In genomic region chr5:147290261-147290660, GRCh38 we compare ENCODE assay signal across 21 cellular contexts. TPM values are rescaled to one million over a fixed set of nuclear protein-coding genes. Genes with fewer than 3 reads are reported as not detected.
DNase-seq lines count a peak whose midpoint lies in the region; ATAC-seq and TF ChIP-seq lines count a peak whose summit lies in the region.
"Had no signal": no experiment of that assay in that cellular context is flagged by ENCODE, and none has a peak within 500 bp of the region (broad histone marks: within the 10 kb centered on the region; RNA-seq: fewer than 3 reads in every experiment).

No MANE protein-coding gene starts in this region.

- peak overlapping the region in 3 of 12 donors; percentile 30 to 50 (median 38) for H3K27ac ChIP-seq in heart left ventricle
- H3K27ac ChIP-seq in thyroid gland: peak overlapping the region; percentile 15 to 82 (median 34)
- H3K27ac ChIP-seq: GM23248, WERI-Rb-1 had no signal

- H3K27me3 ChIP-seq in heart left ventricle (no peaks in the 10 kb centered on the region), thyroid gland (no peaks in the 10 kb centered on the region)

- H3K4me3 ChIP-seq in heart left ventricle (no peak overlapping the region), thyroid gland (replicated peaks in 1 of 3) (no peak overlapping the region)
- H3K4me3 ChIP-seq: GM23248 had no signal

- ATAC-seq in heart left ventricle: peak; percentile 91 to 99 (median 98)
- no peak for ATAC-seq in GM21723 (IDR thresholded peaks at IDR 0.05; ENCODE audit: unreplicated experiment)
- ATAC-seq: HepG2, natural killer cell had no signal

- WGBS in heart left ventricle, 4 donors: 30 to 51% (median 34%) methylated on average over 2 of the region's 2 CpGs
- 32 to 42% methylated on average over 2 of the region's 2 CpGs for WGBS in thyroid gland, 2 donors

- H3K9me3 ChIP-seq in heart left ventricle (peaks cover 0 to 8% (median 0%) of the 10 kb centered on the region in 12 donors), thyroid gland (no peaks in the 10 kb centered on the region)

- no peak for TF ChIP-seq POLR2A in heart left ventricle (IDR thresholded peaks at IDR 0.05)
- TF ChIP-seq POLR2A in thyroid gland (IDR thresholded peaks at IDR 0.05): no peak

- H3K4me1 ChIP-seq in heart left ventricle (peaks cover 0 to 12% (median 0%) of the 10 kb centered on the region in 12 donors), thyroid gland (peaks cover 8 to 13% of the 10 kb centered on the region in 2 donors)

- intact Hi-C loops in heart left ventricle (cut with DNase I): no loop called here
- intact Hi-C loops in thyroid gland (cut with DNase I): no loop called here

- no peak for TF ChIP-seq CTCF in heart left ventricle (IDR thresholded peaks at IDR 0.05)
- no peak for TF ChIP-seq CTCF in thyroid gland (IDR thresholded peaks at IDR 0.05)

- DNase-seq in NCI-H1417 (lab: John Stamatoyannopoulos, UW): peak in 2 of 3 experiments; percentile 16 to 24
- DNase-seq in NCI-H1417 treated with DMSO at 0.1 percent for 48 hours (lab: John Stamatoyannopoulos, UW): no peak
- DNase-seq in NCI-H2196 treated with DMSO at 0.1 percent for 48 hours (lab: John Stamatoyannopoulos, UW; ENCODE audit: unreplicated experiment): peak; percentile 71
- peak in 3 of 5 donors; percentile 14 to 68 (median 61) for DNase-seq in heart left ventricle
- DNase-seq in thyroid gland: peak; percentile 67 to 86
- DNase-seq in NAMALWA (ENCODE audit: low spot score): no peak
- DNase-seq in NCI-H2171 treated with DMSO at 0.1 percent for 48 hours (lab: John Stamatoyannopoulos, UW): no peak
- DNase-seq: activated CD4-positive, alpha-beta memory T cell treated with anti-CD3 and anti-CD28 coated beads for 36 hours; activated naive CD4-positive, alpha-beta T cell treated with anti-CD3 and anti-CD28 coated beads for 36 hours; activated T-cell treated with anti-CD3 and anti-CD28 coated beads, Interleukin-2, amount 50 U/mL, for 24 hours; anterior cingulate cortex; cerebellar nuclear complex; DMS 273 treated with DMSO at 0.1 percent for 48 hours; effector CD8-positive, alpha-beta T cell; GM23248; mesenchymal stem cell; natural killer cell; NCI-H2107; WERI-Rb-1 had no signal

- no peaks in the 10 kb centered on the region for H3K36me3 ChIP-seq in heart left ventricle
- H3K36me3 ChIP-seq in thyroid gland: no peaks in the 10 kb centered on the region
- H3K36me3 ChIP-seq: WERI-Rb-1 had no signal

RNA-seq across cellular contexts. Expression of gene STK32A, which starts 55.4 kb away (rescaled TPM):
- total RNA-seq in heart left ventricle (1 to 10 TPM in 3 of 9 donors, under 1 TPM in 6; 0.16 to 1.4 (median 0.35) TPM), thyroid gland (10 to 100 TPM in 2 of 4 donors, 1 to 10 TPM in 2; 2.5 to 15.3 (median 9.4) TPM)
- under 1 TPM; 0.15 to 0.30 TPM for polyA plus RNA-seq in heart left ventricle
- total RNA-seq: activated CD4-positive, alpha-beta memory T cell treated with anti-CD3 and anti-CD28 coated beads for 36 hours; activated naive CD4-positive, alpha-beta T cell treated with anti-CD3 and anti-CD28 coated beads for 36 hours; HepG2; natural killer cell had no signal
- polyA plus RNA-seq: HepG2 had no signal

Comparison
In these comparisons a context has a peak if more than half of its experiments do, and no peak if none do; other contexts are left out.
1. DNase-seq: peak in NCI-H1417 (2 of 3), NCI-H2196 treated with DMSO at 0.1 percent for 48 hours (single experiment), heart left ventricle (3 of 5) and thyroid gland (2 of 2); none in NCI-H1417 treated with DMSO at 0.1 percent for 48 hours (single experiment), NAMALWA (single experiment) and NCI-H2171 treated with DMSO at 0.1 percent for 48 hours (single experiment).